1 cellular context compared by ENCODE assay signal in the genomic region with DNA sequence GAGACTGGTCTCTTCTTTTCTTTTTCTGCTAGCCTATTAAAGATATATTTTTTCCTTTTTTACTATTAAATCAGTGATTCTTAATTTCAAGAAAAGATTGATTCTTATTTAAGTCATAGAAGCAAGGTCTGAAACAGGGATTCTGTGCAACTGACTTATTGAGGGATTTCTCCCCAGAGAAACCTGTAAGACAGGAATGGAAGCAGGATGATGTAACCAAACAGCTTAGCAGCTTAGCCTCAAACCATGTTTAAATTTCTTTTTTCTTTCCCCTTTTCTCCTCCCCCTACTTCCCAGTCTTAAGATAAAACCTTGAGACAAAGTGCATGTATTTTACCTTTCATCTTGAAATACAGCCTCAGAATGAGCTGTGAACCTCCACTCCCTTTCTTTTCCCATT.
TF ChIP-seq lines count a peak whose summit lies in the region.

No MANE protein-coding gene starts in this region.

TF ChIP-seq in GM23338, 12 proteins besides CTCF, POLR2A, EP300 and RAD21:
- TF ChIP-seq, protein P1, sequence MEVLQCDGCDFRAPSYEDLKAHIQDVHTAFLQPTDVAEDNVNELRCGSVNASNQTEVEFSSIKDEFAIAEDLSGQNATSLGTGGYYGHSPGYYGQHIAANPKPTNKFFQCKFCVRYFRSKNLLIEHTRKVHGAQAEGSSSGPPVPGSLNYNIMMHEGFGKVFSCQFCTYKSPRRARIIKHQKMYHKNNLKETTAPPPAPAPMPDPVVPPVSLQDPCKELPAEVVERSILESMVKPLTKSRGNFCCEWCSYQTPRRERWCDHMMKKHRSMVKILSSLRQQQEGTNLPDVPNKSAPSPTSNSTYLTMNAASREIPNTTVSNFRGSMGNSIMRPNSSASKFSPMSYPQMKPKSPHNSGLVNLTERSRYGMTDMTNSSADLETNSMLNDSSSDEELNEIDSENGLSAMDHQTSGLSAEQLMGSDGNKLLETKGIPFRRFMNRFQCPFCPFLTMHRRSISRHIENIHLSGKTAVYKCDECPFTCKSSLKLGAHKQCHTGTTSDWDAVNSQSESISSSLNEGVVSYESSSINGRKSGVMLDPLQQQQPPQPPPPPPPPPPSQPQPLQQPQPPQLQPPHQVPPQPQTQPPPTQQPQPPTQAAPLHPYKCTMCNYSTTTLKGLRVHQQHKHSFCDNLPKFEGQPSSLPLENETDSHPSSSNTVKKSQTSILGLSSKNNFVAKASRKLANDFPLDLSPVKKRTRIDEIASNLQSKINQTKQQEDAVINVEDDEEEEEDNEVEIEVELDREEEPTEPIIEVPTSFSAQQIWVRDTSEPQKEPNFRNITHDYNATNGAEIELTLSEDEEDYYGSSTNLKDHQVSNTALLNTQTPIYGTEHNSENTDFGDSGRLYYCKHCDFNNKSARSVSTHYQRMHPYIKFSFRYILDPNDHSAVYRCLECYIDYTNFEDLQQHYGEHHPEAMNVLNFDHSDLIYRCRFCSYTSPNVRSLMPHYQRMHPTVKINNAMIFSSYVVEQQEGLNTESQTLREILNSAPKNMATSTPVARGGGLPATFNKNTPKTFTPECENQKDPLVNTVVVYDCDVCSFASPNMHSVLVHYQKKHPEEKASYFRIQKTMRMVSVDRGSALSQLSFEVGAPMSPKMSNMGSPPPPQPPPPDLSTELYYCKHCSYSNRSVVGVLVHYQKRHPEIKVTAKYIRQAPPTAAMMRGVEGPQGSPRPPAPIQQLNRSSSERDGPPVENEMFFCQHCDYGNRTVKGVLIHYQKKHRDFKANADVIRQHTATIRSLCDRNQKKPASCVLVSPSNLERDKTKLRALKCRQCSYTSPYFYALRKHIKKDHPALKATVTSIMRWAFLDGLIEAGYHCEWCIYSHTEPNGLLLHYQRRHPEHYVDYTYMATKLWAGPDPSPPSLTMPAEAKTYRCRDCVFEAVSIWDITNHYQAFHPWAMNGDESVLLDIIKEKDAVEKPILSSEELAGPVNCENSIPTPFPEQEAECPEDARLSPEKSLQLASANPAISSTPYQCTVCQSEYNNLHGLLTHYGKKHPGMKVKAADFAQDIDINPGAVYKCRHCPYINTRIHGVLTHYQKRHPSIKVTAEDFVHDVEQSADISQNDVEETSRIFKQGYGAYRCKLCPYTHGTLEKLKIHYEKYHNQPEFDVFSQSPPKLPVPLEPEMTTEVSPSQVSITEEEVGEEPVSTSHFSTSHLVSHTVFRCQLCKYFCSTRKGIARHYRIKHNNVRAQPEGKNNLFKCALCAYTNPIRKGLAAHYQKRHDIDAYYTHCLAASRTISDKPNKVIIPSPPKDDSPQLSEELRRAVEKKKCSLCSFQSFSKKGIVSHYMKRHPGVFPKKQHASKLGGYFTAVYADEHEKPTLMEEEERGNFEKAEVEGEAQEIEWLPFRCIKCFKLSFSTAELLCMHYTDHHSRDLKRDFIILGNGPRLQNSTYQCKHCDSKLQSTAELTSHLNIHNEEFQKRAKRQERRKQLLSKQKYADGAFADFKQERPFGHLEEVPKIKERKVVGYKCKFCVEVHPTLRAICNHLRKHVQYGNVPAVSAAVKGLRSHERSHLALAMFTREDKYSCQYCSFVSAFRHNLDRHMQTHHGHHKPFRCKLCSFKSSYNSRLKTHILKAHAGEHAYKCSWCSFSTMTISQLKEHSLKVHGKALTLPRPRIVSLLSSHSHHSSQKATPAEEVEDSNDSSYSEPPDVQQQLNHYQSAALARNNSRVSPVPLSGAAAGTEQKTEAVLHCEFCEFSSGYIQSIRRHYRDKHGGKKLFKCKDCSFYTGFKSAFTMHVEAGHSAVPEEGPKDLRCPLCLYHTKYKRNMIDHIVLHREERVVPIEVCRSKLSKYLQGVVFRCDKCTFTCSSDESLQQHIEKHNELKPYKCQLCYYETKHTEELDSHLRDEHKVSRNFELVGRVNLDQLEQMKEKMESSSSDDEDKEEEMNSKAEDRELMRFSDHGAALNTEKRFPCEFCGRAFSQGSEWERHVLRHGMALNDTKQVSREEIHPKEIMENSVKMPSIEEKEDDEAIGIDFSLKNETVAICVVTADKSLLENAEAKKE (CRISPR knock-in tag; IDR thresholded peaks at IDR 0.05) = no peak
- TF ChIP-seq POLR2AphosphoS5 (IDR thresholded peaks at IDR 0.05; ENCODE audit: low read depth) = no peak
- TF ChIP-seq EZH2 (IDR thresholded peaks at IDR 0.05; ENCODE audit: low read depth, unreplicated experiment) = no peak
- TF ChIP-seq, protein P2, sequence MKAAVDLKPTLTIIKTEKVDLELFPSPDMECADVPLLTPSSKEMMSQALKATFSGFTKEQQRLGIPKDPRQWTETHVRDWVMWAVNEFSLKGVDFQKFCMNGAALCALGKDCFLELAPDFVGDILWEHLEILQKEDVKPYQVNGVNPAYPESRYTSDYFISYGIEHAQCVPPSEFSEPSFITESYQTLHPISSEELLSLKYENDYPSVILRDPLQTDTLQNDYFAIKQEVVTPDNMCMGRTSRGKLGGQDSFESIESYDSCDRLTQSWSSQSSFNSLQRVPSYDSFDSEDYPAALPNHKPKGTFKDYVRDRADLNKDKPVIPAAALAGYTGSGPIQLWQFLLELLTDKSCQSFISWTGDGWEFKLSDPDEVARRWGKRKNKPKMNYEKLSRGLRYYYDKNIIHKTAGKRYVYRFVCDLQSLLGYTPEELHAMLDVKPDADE (IDR thresholded peaks at IDR 0.05) = no peak
- TF ChIP-seq EZH2phosphoT487 (IDR thresholded peaks at IDR 0.05; ENCODE audit: unreplicated experiment) = no peak
- TF ChIP-seq STAT1 (IDR thresholded peaks at IDR 0.05; ENCODE audit: unreplicated experiment) = no peak
